8 cellular contexts compared by ENCODE assay signal in genomic region chr3:129441215-129441614, GRCh38. TPM values are rescaled to one million over a fixed set of nuclear protein-coding genes. Genes with fewer than 3 reads are reported as not detected.
DNase-seq lines count a peak whose midpoint lies in the region; ATAC-seq, FAIRE-seq and TF ChIP-seq lines count a peak whose summit lies in the region.

No MANE protein-coding gene starts in this region.

- peaks cover 22% of the 10 kb centered on the region for H3K36me3 ChIP-seq in HUES64 (ENCODE audit: insufficient read depth, low read length)
- H3K36me3 ChIP-seq in astrocyte (ENCODE audit: insufficient read depth, low read length), result peaks cover 15% of the 10 kb centered on the region
- H3K36me3 ChIP-seq in mesenchymal stem cell (ENCODE audit: control insufficient read depth in 1 of 2, insufficient read depth in 2 of 2, low read depth in 1 of 2, low read length in 2 of 2), result peaks cover 2 to 20% of the 10 kb centered on the region in 2 experiments

- no peak for DNase-seq in AG10803 (ENCODE audit: low read depth)
- DNase-seq in astrocyte (ENCODE audit: low read depth), result no peak
- no peak for DNase-seq in mesenchymal stem cell
- no peak for DNase-seq in NCI-H1694 treated with DMSO at 0.1 percent for 48 hours (lab: John Stamatoyannopoulos, UW)

- H3K23ac ChIP-seq in mesenchymal stem cell (ENCODE audit: low read length in 2 of 2), result no peak overlapping the region

- H3K4me1 Mint-ChIP-seq in astrocyte (ENCODE audit: low read depth, unreplicated experiment), result peaks cover 24% of the 10 kb centered on the region

- WGBS in HUES64, result 72% methylated on average over 9 of the region's 9 CpGs
- 76% methylated on average over 6 of the region's 9 CpGs for WGBS in mesenchymal stem cell

- H3K4ac ChIP-seq in mesenchymal stem cell (ENCODE audit: low read depth in 1 of 2, low read length in 2 of 2), result peak overlapping the region in 1 of 2 experiments; percentile 7

- peaks cover 7% of the 10 kb centered on the region for H4K20me1 ChIP-seq in astrocyte (ENCODE audit: insufficient read depth, low read length)

- H3K9me3 ChIP-seq in HUES64 (ENCODE audit: insufficient read depth, low read depth, low read length) (no peaks in the 10 kb centered on the region), astrocyte (ENCODE audit: insufficient read depth, low read depth, low read length) (no peaks in the 10 kb centered on the region), mesenchymal stem cell (ENCODE audit: control insufficient read depth, low read length) (no peaks in the 10 kb centered on the region)

- no peak overlapping the region for H2BK120ac ChIP-seq in mesenchymal stem cell (ENCODE audit: low read depth, low read length)

- H2BK5ac ChIP-seq in mesenchymal stem cell (ENCODE audit: low read depth, low read length, poor library complexity, severe bottlenecking), result no peak overlapping the region

- H3K9me3 Mint-ChIP-seq in astrocyte (ENCODE audit: unreplicated experiment), result no peaks in the 10 kb centered on the region

- H2BK15ac ChIP-seq in mesenchymal stem cell (ENCODE audit: low read depth, poor library complexity, severe bottlenecking), result no peak overlapping the region

- H3K27ac Mint-ChIP-seq in astrocyte (ENCODE audit: unreplicated experiment), result peak overlapping the region; percentile 94

- peaks cover 26% of the 10 kb centered on the region; the same call in 1 of the 2 replicates for H3K4me1 ChIP-seq in HUES64 (ENCODE audit: insufficient read depth, low read length)
- H3K4me1 ChIP-seq in astrocyte (ENCODE audit: insufficient read depth, low read length), result peaks cover 18% of the 10 kb centered on the region
- H3K4me1 ChIP-seq in mesenchymal stem cell (ENCODE audit: control insufficient read depth, insufficient read depth, low read depth, low read length), result peaks cover 6% of the 10 kb centered on the region

- peaks cover 41% of the 10 kb centered on the region for H3K79me2 ChIP-seq in astrocyte (ENCODE audit: insufficient read depth, low read length)

- H3K27me3 Mint-ChIP-seq in astrocyte (ENCODE audit: low read depth, unreplicated experiment), result no peaks in the 10 kb centered on the region

- H2AFZ ChIP-seq in astrocyte (ENCODE audit: low read depth, low read length), result peak overlapping the region; percentile 2
- no peak overlapping the region for H2AFZ ChIP-seq in mesenchymal stem cell (ENCODE audit: low read depth, low read length)

- peak overlapping the region; percentile 100 for H3K4me3 Mint-ChIP-seq in astrocyte (ENCODE audit: unreplicated experiment)

- H3K9ac ChIP-seq in HUES64 (ENCODE audit: low read depth, low read length) (peak overlapping the region; percentile 70; the same call in 1 of the 2 replicates), astrocyte (ENCODE audit: low read length) (peak overlapping the region; percentile 95), mesenchymal stem cell (ENCODE audit: low read length) (peak overlapping the region; percentile 93)

- peaks cover 26% of the 10 kb centered on the region for H3K79me1 ChIP-seq in mesenchymal stem cell (replicated peaks; ENCODE audit: low read length, poor library complexity, severe bottlenecking)

- no peak for FAIRE-seq in astrocyte (lab: Jason Lieb, UNC)

- H3K18ac ChIP-seq in mesenchymal stem cell (ENCODE audit: low read depth in 1 of 2, low read length in 2 of 2), result peak overlapping the region in 1 of 2 experiments; percentile 74

- H4K91ac ChIP-seq in mesenchymal stem cell (ENCODE audit: low read length), result no peak overlapping the region

- H3K4me3 ChIP-seq in AG10803 (ENCODE audit: low read length), result peak overlapping the region; percentile 98
- H3K4me3 ChIP-seq in HUES64 (ENCODE audit: low read length), result peak overlapping the region; percentile 93
- peak overlapping the region; percentile 97 for H3K4me3 ChIP-seq in astrocyte (ENCODE audit: insufficient read depth, low read depth, low read length)
- H3K4me3 ChIP-seq in mesenchymal stem cell (ENCODE audit: insufficient read depth in 1 of 2, low read depth in 1 of 2, low read length in 2 of 2), result peak overlapping the region in 1 of 2 experiments; percentile 98

- ATAC-seq in HG03460 (IDR thresholded peaks at IDR 0.05; ENCODE audit: unreplicated experiment), result no peak
- no peak for ATAC-seq in HG03565 (IDR thresholded peaks at IDR 0.05; ENCODE audit: unreplicated experiment)
- ATAC-seq in GM18909 (IDR thresholded peaks at IDR 0.05; ENCODE audit: poor library complexity, unreplicated experiment), result no peak

- H3K27ac ChIP-seq in HUES64 (ENCODE audit: low read depth, low read length) (no peak overlapping the region), astrocyte (ENCODE audit: low read depth, low read length) (peak overlapping the region; percentile 94), mesenchymal stem cell (ENCODE audit: low read length, poor library complexity, severe bottlenecking) (no peak overlapping the region)

- H4K8ac ChIP-seq in mesenchymal stem cell (ENCODE audit: low read length), result no peak overlapping the region

- H3K27me3 ChIP-seq in HUES64 (ENCODE audit: insufficient read depth, low read length) (no peaks in the 10 kb centered on the region), astrocyte (ENCODE audit: insufficient read depth, low read length) (no peaks in the 10 kb centered on the region), mesenchymal stem cell (ENCODE audit: control insufficient read depth in 1 of 2, insufficient read depth in 1 of 2, low read length in 2 of 2) (no peaks in the 10 kb centered on the region)

- H2BK12ac ChIP-seq in mesenchymal stem cell (ENCODE audit: low read length in 2 of 2), result peak overlapping the region in 1 of 2 experiments; percentile 61

- peak overlapping the region; percentile 87 for H3K4me2 ChIP-seq in astrocyte (ENCODE audit: low read length)
- peak overlapping the region; percentile 77 for H3K4me2 ChIP-seq in mesenchymal stem cell (ENCODE audit: low read length, poor library complexity, severe bottlenecking)

- no peak overlapping the region for H3K14ac ChIP-seq in mesenchymal stem cell (ENCODE audit: low read length in 2 of 2)

- H3K36me3 Mint-ChIP-seq in astrocyte (ENCODE audit: low read depth, unreplicated experiment), result no peaks in the 10 kb centered on the region

- no peak for TF ChIP-seq CTCF in AG10803 (conservative IDR thresholded peaks at IDR 0.05; ENCODE audit: low read length)
- no peak for TF ChIP-seq CTCF in astrocyte (IDR thresholded peaks at IDR 0.05; ENCODE audit: insufficient read depth, low read depth, low read length)

- no peak overlapping the region for H2AK5ac ChIP-seq in mesenchymal stem cell (ENCODE audit: low read length, severe bottlenecking)

RNA-seq across cellular contexts. Expression of gene IFT122, which starts 1.2 kb away (rescaled TPM):
- polyA plus RNA-seq in HUES64 (2013, experiment 1 of 2), result 17.8 TPM
- polyA plus RNA-seq in HUES64 (2013, experiment 2 of 2), result 21.4 TPM
- 17.7 and 19.9 TPM in 2 replicates for total RNA-seq in astrocyte
- polyA plus RNA-seq in mesenchymal stem cell (2013, experiment 1 of 2), result 8.0 TPM
- 8.2 TPM for polyA plus RNA-seq in mesenchymal stem cell (2013, experiment 2 of 2)

RNA-seq across cellular contexts. Expression of gene MBD4, which starts 1.5 kb away (rescaled TPM):
- polyA plus RNA-seq in HUES64 (2013, experiment 1 of 2), result 34.0 TPM
- 34.3 TPM for polyA plus RNA-seq in HUES64 (2013, experiment 2 of 2)
- total RNA-seq in astrocyte, result 22.3 and 22.8 TPM in 2 replicates
- 32.0 TPM for polyA plus RNA-seq in mesenchymal stem cell (2013, experiment 1 of 2)
- polyA plus RNA-seq in mesenchymal stem cell (2013, experiment 2 of 2), result 31.3 TPM

RNA-seq across cellular contexts. Expression of gene EFCAB12, which starts 12.8 kb away (rescaled TPM):
- polyA plus RNA-seq in HUES64 (2013, experiment 1 of 2), result 0.45 TPM
- polyA plus RNA-seq in HUES64 (2013, experiment 2 of 2), result 0.51 TPM
- 0.14 and 0.26 TPM in 2 replicates for total RNA-seq in astrocyte
- 0.39 TPM for polyA plus RNA-seq in mesenchymal stem cell (2013, experiment 1 of 2)
- 0.42 TPM for polyA plus RNA-seq in mesenchymal stem cell (2013, experiment 2 of 2)
